In the genomic region with DNA sequence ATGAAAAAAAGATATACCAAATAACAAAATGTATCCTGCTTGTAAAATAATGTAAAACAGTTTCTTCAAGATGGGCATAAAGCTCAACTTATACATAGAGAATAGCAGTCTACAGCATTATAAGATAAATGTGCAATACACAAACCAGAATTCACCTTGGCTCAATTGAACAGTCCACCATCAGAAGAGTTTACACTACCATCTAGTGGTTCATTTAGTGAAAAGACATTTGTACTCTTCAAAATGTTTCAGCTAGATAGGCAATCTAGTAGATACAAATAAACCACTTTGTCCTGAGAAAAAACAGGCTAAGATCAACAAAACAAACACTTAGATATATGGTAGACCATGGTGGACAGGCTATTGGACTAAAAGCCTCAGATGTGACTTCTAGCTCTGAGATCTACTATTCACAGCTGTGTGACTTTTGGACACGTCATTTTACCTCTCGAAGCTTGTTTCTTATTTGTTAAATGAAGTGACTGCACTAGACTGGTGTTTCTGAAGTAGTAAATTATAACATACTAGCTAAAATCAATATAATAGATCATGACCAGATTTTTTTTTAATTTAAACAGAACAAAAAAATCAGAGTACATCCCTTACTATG, we compare ENCODE assay signal across 9 cellular contexts. TPM values are rescaled to one million over a fixed set of nuclear protein-coding genes. Genes with fewer than 3 reads are reported as not detected.
DNase-seq lines count a peak whose midpoint lies in the region; ATAC-seq, FAIRE-seq and TF ChIP-seq lines count a peak whose summit lies in the region.
"Had no signal": no experiment of that assay in that cellular context is flagged by ENCODE, and none has a peak within 500 bp of the region (broad histone marks: within the 10 kb centered on the region; RNA-seq: fewer than 3 reads in every experiment).

No MANE protein-coding gene starts in this region.

- no peak overlapping the region for H3K4me3 Mint-ChIP-seq in brain
- H3K4me3 Mint-ChIP-seq: activated T-cell treated with anti-CD3 and anti-CD28 coated beads, Interleukin-2, amount 50 U/mL, for 72 hours had no signal

- no peak overlapping the region for H3K27ac Mint-ChIP-seq in brain
- H3K27ac Mint-ChIP-seq: activated T-cell treated with anti-CD3 and anti-CD28 coated beads, Interleukin-2, amount 50 U/mL, for 72 hours had no signal

- ATAC-seq in GM18502 (IDR thresholded peaks at IDR 0.05; ENCODE audit: poor library complexity, unreplicated experiment): no peak
- ATAC-seq in GM21619 (IDR thresholded peaks at IDR 0.05; ENCODE audit: unreplicated experiment): no peak

- H3K27ac ChIP-seq in kidney (ENCODE audit: low read depth in 2 of 2, low read length in 2 of 2) (no peak overlapping the region), vagina (no peak overlapping the region)

- no peaks in the 10 kb centered on the region for H3K36me3 Mint-ChIP-seq in brain

- no peaks in the 10 kb centered on the region for H3K4me1 ChIP-seq in kidney (ENCODE audit: control insufficient read depth in 1 of 2, insufficient read depth in 1 of 2, low read depth in 1 of 2, low read length in 2 of 2)
- no peaks in the 10 kb centered on the region for H3K4me1 ChIP-seq in vagina

- H3K9me3 ChIP-seq in kidney (ENCODE audit: control insufficient read depth in 1 of 2, low read length in 2 of 2) (no peaks in the 10 kb centered on the region), vagina (no peaks in the 10 kb centered on the region)

- no peaks in the 10 kb centered on the region for H3K27me3 ChIP-seq in vagina

- no peak overlapping the region for H3K9ac ChIP-seq in kidney (ENCODE audit: low read length in 2 of 2)

- FAIRE-seq in kidney (lab: Jason Lieb, UNC): peak; percentile 45

- TF ChIP-seq POLR2A in vagina (IDR thresholded peaks at IDR 0.05): no peak

- intact Hi-C loops in kidney (cut with DNase I): no loop called here
- intact Hi-C loops in vagina (cut with DNase I): loop anchor here (5.0 to 10.0 kb wide), 2 partner anchors 109 to 251 kb away; no protein-coding TSS in a partner anchor

- TF ChIP-seq CTCF in brain (conservative IDR thresholded peaks at IDR 0.05): peak; percentile 69 to 74
- TF ChIP-seq CTCF in kidney (IDR thresholded peaks at IDR 0.05; ENCODE audit: borderline replicate concordance, extremely low read depth, insufficient read depth): peak; percentile 53
- peak in 2 of 3 experiments; percentile 55 to 70 for TF ChIP-seq CTCF in vagina (IDR thresholded peaks at IDR 0.05)

- no peak overlapping the region for H3K4me3 ChIP-seq in kidney (ENCODE audit: low read length in 2 of 2)
- no peak overlapping the region for H3K4me3 ChIP-seq in vagina

- DNase-seq in NCI-H82 (lab: John Stamatoyannopoulos, UW): peak; percentile 51
- DNase-seq in NCI-H82 treated with DMSO at 0.1 percent for 48 hours (lab: John Stamatoyannopoulos, UW; ENCODE audit: unreplicated experiment): no peak
- peak; percentile 35 to 54 for DNase-seq in NCI-H2081 (lab: John Stamatoyannopoulos, UW)
- no peak for DNase-seq in kidney
- DNase-seq in vagina (ENCODE audit: extremely low spot score in 2 of 2): no peak
- DNase-seq: activated T-cell treated with anti-CD3 and anti-CD28 coated beads, Interleukin-2, amount 50 U/mL, for 72 hours had no signal

- H3K27me3 Mint-ChIP-seq in brain: no peaks in the 10 kb centered on the region

- H3K36me3 ChIP-seq in kidney (ENCODE audit: control insufficient read depth in 1 of 2, insufficient read depth in 2 of 2, low read length in 2 of 2) (no peaks in the 10 kb centered on the region), vagina (no peaks in the 10 kb centered on the region)

- H3K4me1 Mint-ChIP-seq in brain: no peaks in the 10 kb centered on the region

- H3K9me3 Mint-ChIP-seq in brain: no peaks in the 10 kb centered on the region
- H3K9me3 Mint-ChIP-seq: activated T-cell treated with anti-CD3 and anti-CD28 coated beads, Interleukin-2, amount 50 U/mL, for 72 hours had no signal

RNA-seq across cellular contexts. Expression of gene TPD52L3, which starts 22.1 kb away (rescaled TPM):
- polyA plus RNA-seq in brain (ENCODE audit: insufficient read depth, low read depth, low replicate concordance) (not detected), kidney (ENCODE audit: insufficient read depth, low read depth, low replicate concordance) (not detected)
- total RNA-seq in kidney (not detected), vagina (not detected)
- total RNA-seq: activated T-cell treated with anti-CD3 and anti-CD28 coated beads, Interleukin-2, amount 50 U/mL, for 72 hours had no signal

Comparison
In these comparisons a context has a peak if more than half of its experiments do, and no peak if none do; other contexts are left out.
1. DNase-seq: peak in NCI-H82 (single experiment) and NCI-H2081 (2 of 2); none in NCI-H82 treated with DMSO at 0.1 percent for 48 hours (single experiment), kidney (single experiment) and vagina (0 of 2).
2. Peak in every context shown above with its lines, with median percentiles within 50 percentile points of each other: CTCF ChIP-seq.